Comparison of ENCODE assay signal across 14 cellular contexts in the genomic region with DNA sequence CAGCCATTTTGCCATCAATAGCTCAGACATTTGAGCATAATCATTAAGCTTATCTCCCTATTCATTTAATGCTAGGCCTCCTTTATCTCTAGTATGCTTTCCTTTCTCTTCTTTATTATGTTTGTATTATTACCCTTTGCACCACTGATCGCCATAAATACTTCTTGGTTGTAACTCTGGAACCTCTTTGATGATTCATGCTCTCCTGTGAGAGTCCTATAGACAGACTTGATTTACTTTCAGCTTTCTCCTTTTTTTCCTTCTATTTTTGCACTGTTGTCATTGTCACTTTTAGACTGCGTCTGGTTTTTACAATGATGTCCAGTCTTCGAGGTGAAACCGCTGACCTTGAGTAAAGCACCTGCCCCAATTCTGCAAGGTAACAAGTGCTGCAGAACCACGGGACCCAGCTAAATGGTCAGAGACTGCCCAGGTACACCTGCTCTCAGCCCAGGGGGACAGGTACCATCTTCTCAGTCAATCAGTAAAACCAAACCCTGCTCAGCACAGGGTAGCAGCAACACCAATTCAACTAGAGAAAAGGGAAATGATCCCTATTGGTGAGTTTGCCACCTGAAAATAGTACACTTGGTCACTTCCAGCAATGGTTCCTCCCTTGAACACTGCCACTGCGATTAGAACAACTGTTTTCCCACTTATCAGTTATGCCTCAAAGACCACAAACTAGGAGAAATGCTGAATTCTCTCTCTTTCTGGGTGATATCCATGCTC.
"Had no signal": no experiment of that assay in that cellular context is flagged by ENCODE, and none has a peak within 500 bp of the region (broad histone marks: within the 10 kb centered on the region; RNA-seq: fewer than 3 reads in every experiment).

No MANE protein-coding gene starts in this region.

- H3K36me3 ChIP-seq: esophagus squamous epithelium, sigmoid colon had no signal

- H3K4me3 ChIP-seq: dorsolateral prefrontal cortex, esophagus squamous epithelium, sigmoid colon, testis had no signal

- H3K4me1 ChIP-seq: esophagus squamous epithelium, sigmoid colon, testis had no signal

- H3K9me3 ChIP-seq: esophagus squamous epithelium, sigmoid colon, testis had no signal

- H3K27ac Mint-ChIP-seq: activated naive CD4-positive, alpha-beta T cell treated with anti-CD3 and anti-CD28 coated beads, Interleukin-2, amount 50 U/mL, for 72 hours had no signal

- ATAC-seq: activated CD4-positive, CD25-positive, alpha-beta regulatory T cell treated with anti-CD3 and anti-CD28 coated beads, Interleukin-2, amount 50 U/mL, for 24 hours; activated naive CD4-positive, alpha-beta T cell treated with anti-CD3 and anti-CD28 coated beads, Interleukin-2, amount 50 U/mL, for 72 hours; stimulated activated naive CD8-positive, alpha-beta T cell treated with anti-CD3 and anti-CD28 coated beads, Interleukin-15, Interleukin-2, amounts not matched to agents 100 U/mL and 50 U/mL, for 24 hours had no signal

- H3K27me3 ChIP-seq: dorsolateral prefrontal cortex, esophagus squamous epithelium, sigmoid colon, testis had no signal

- H3K9me3 Mint-ChIP-seq: activated naive CD4-positive, alpha-beta T cell treated with anti-CD3 and anti-CD28 coated beads, Interleukin-2, amount 50 U/mL, for 72 hours; brain had no signal

- H3K36me3 Mint-ChIP-seq: activated naive CD4-positive, alpha-beta T cell treated with anti-CD3 and anti-CD28 coated beads, Interleukin-2, amount 50 U/mL, for 72 hours; brain had no signal

- DNase-seq: activated effector memory CD4-positive, alpha-beta T cell treated with Interleukin-2 at 50 U/mL for 16 hours; activated T-cell treated with anti-CD3 and anti-CD28 coated beads, Interleukin-2, amount 50 U/mL, for 1 hour; amniotic stem cell; dorsolateral prefrontal cortex; esophagus squamous epithelium; glutamatergic neuron; mesendoderm; sigmoid colon; stimulated activated CD4-positive, alpha-beta T cell treated with anti-CD3 and anti-CD28 coated beads, Interleukin-2, amount 100 ng/mL, for 48 hours; stimulated activated naive CD8-positive, alpha-beta T cell treated with anti-CD3 and anti-CD28 coated beads, Interleukin-15, Interleukin-2, amounts not matched to agents 100 U/mL and 50 U/mL, for 24 hours; testis had no signal

- H3K4me3 Mint-ChIP-seq: brain had no signal

- H3K27me3 Mint-ChIP-seq: brain had no signal
